Comparison of ENCODE assay signal across 8 cellular contexts in the genomic region with DNA sequence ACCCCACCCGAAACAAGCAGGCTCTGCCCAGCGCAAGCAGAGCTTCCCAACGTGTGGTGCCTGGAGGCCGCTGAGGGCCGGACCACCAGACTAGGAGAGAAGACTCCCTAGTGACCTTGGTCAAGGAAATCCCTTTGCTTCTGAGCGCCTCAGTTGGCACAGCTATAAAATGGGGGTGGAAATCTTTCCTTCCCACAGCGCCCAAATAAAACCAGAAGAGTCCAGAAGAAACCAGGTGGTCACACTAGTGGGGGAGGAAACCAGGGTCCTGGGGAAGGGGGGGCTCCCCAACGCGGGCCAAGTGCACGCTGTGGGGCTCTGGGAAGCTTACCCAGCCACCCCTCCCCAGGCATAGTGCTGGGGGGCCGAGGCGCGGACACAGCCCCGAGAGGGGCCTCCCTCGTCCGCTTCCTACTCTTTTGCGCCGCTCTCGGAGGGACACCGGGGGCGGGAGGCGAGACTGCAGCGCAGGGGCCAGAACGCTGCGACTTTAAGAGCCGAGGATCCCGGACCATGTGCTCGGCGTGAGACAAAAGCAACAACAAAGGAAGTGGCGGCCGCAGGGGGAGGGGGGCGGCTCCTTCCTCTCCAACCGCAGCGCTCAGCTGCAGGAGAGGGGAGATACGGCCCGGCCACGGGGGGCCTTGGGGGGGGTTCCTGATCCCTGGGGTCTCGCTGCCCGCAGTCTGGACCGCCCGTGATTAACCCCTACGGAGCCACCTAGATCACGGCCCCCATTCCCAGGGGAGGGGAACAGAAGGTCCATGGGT. TPM values are rescaled to one million over a fixed set of nuclear protein-coding genes. Genes with fewer than 3 reads are reported as not detected.
DNase-seq lines count a peak whose midpoint lies in the region; ATAC-seq and TF ChIP-seq lines count a peak whose summit lies in the region.

No MANE protein-coding gene starts in this region.

- H3K23me2 ChIP-seq in H9 (ENCODE audit: insufficient read length, low read depth, low read length, poor library complexity, severe bottlenecking), result peaks cover 11% of the 10 kb centered on the region

- peaks cover 38% of the 10 kb centered on the region for H3K79me2 ChIP-seq in H9 (ENCODE audit: insufficient read depth, low read length)

- H3K4me1 ChIP-seq in H9 (ENCODE audit: insufficient read depth, low read length) (peaks cover 11% of the 10 kb centered on the region; the same call in 1 of the 2 replicates), right lobe of liver (peaks cover 0 to 37% (median 25%) of the 10 kb centered on the region in 4 donors)

- H2BK5ac ChIP-seq in H9 (ENCODE audit: insufficient read length, low read length), result peak overlapping the region; percentile 56

- H3K56ac ChIP-seq in H9 (ENCODE audit: insufficient read length, low read depth, low read length), result no peak overlapping the region

- peak overlapping the region; percentile 92 to 99 for H3K4me3 Mint-ChIP-seq in H9

- H2BK15ac ChIP-seq in H9 (ENCODE audit: low read depth, low read length), result no peak overlapping the region

- no peak overlapping the region for H3K23ac ChIP-seq in H9 (ENCODE audit: insufficient read length, low read depth, low read length)

- H2BK12ac ChIP-seq in H9 (ENCODE audit: insufficient read length, low read depth, low read length), result no peak overlapping the region

- TF ChIP-seq CTCF in H9 (conservative IDR thresholded peaks at IDR 0.05), result no peak
- peak in 1 of 56 donors; percentile 1 for TF ChIP-seq CTCF in dorsolateral prefrontal cortex (IDR thresholded peaks at IDR 0.05 in 54 of 56, conservative IDR thresholded peaks at IDR 0.05 in 2 of 56; ENCODE audit: low read depth in 1 of 56, partially characterized antibody in 56 of 56)
- TF ChIP-seq CTCF in right lobe of liver (IDR thresholded peaks at IDR 0.05), result no peak

- H3K27ac Mint-ChIP-seq in H9, result peak overlapping the region; percentile 96 to 99 (median 98)

- H3K36me3 Mint-ChIP-seq in H9 (ENCODE audit: insufficient read depth in 1 of 3, low read depth in 3 of 3), result peaks cover 15 to 38% (median 38%) of the 10 kb centered on the region in 3 experiments

- peak overlapping the region; percentile 57 for H2AK5ac ChIP-seq in H9 (ENCODE audit: insufficient read length, low read length)

- intact Hi-C loops in dorsolateral prefrontal cortex (cut with DNase I) (loop anchor here (2.0 to 10.0 kb wide), 4 partner anchors 88 to 471 kb away; a partner anchor contains a TSS), right lobe of liver (cut with DNase I) (loop anchor here in 1 of 2 donors (10.0 kb wide), 1 partner anchor 92 kb away; a partner anchor contains a TSS)

- H3K14ac ChIP-seq in H9 (ENCODE audit: insufficient read depth, low read length), result peak overlapping the region; percentile 94

- H4K5ac ChIP-seq in H9 (ENCODE audit: insufficient read length, low read depth, low read length), result peak overlapping the region; percentile 89

- peak overlapping the region; percentile 44 for H3K4me2 ChIP-seq in H9 (ENCODE audit: insufficient read depth, insufficient read length, low read length)

- H4K8ac ChIP-seq in H9 (replicated peaks; ENCODE audit: insufficient read length, low read depth, low read length), result no peak overlapping the region

- H3K27me3 ChIP-seq in H9 (ENCODE audit: insufficient read depth, low read length) (no peaks in the 10 kb centered on the region), dorsolateral prefrontal cortex (no peaks in the 10 kb centered on the region), right lobe of liver (no peaks in the 10 kb centered on the region)

- H3K9me3 ChIP-seq in H9 (ENCODE audit: control insufficient read depth, low read depth, low read length) (no peaks in the 10 kb centered on the region), right lobe of liver (no peaks in the 10 kb centered on the region)

- peak overlapping the region; percentile 99 for H4K91ac ChIP-seq in H9 (ENCODE audit: insufficient read length, low read depth, low read length)

- H3K4me3 ChIP-seq in dorsolateral prefrontal cortex (peak overlapping the region; percentile 72 to 100 (median 92)), right lobe of liver (peak overlapping the region; percentile 83 to 93 (median 92))

- peaks cover 3% of the 10 kb centered on the region for H3K79me1 ChIP-seq in H9 (ENCODE audit: insufficient read depth, low read depth, low read length, poor library complexity, severe bottlenecking)

- peaks cover 53 to 57% of the 10 kb centered on the region in 2 experiments for H3K4me1 Mint-ChIP-seq in H9

- no peak for TF ChIP-seq POLR2A in right lobe of liver (IDR thresholded peaks at IDR 0.05)

- peak; percentile 14 to 29 (median 16) for ATAC-seq in right lobe of liver

- H3K27ac ChIP-seq in H9 (ENCODE audit: insufficient read length, low read depth, low read length) (peak overlapping the region; percentile 53), dorsolateral prefrontal cortex (peak overlapping the region; percentile 84 to 100 (median 98)), right lobe of liver (peak overlapping the region; percentile 97 to 98 (median 97))

- H3K9me3 Mint-ChIP-seq in H9, result no peaks in the 10 kb centered on the region

- H3K27me3 Mint-ChIP-seq in H9 (ENCODE audit: low read depth), result peaks cover 1% of the 10 kb centered on the region; the same call in 1 of the 2 replicates

- H3K36me3 ChIP-seq in right lobe of liver, result peaks cover 0 to 8% (median 2%) of the 10 kb centered on the region in 4 donors

- in situ Hi-C loops in Caki2 (cut with HindIII; ENCODE audit: low pct_unique_long_range_greater_than_20kb, low sequenced_read_pairs), result no loop called here

- peak overlapping the region; percentile 97 for H3K9ac ChIP-seq in H9 (ENCODE audit: extremely low read depth, insufficient read length, low read length)

- peak overlapping the region; percentile 98 for H3K18ac ChIP-seq in H9 (ENCODE audit: insufficient read length, low read depth, low read length)

- peak overlapping the region; percentile 73 for H3T11ph ChIP-seq in H9 (ENCODE audit: low read length)

- peak overlapping the region; percentile 93 for H2BK120ac ChIP-seq in H9 (ENCODE audit: low read depth, low read length, poor library complexity, severe bottlenecking)

- H2AFZ ChIP-seq in H9 (ENCODE audit: low read length), result no peak overlapping the region

- H4K20me1 ChIP-seq in H9 (ENCODE audit: control insufficient read depth, insufficient read depth, insufficient read length), result peaks cover 2% of the 10 kb centered on the region

- DNase-seq in Caki2 (ENCODE audit: low read depth) (peak; percentile 78), H9 (peak; percentile 76), NCI-H345 (lab: John Stamatoyannopoulos, UW) (peak; percentile 74), dorsolateral prefrontal cortex (peak; percentile 57 to 88 (median 82)), right lobe of liver (peak; percentile 79 to 87 (median 82)), HPDE6-E6E7 (ENCODE audit: extremely low spot score) (no peak)
- peak; percentile 79 for DNase-seq in activated CD4-positive, alpha-beta T cell treated with anti-CD3 and anti-CD28 coated beads, Interleukin-2, amount 50 U/mL, for 1 hour
- DNase-seq in stimulated activated CD4-positive, alpha-beta T cell treated with anti-CD3 and anti-CD28 coated beads, Interleukin-2, amount 100 ng/mL, for 48 hours, result peak; percentile 62 to 63

- no CpG with 5 or more reads among the region's 43 CpGs for WGBS in H9 (ENCODE audit: extremely low coverage, insufficient read length, low lambda C conversion rate)
- WGBS in right lobe of liver (ENCODE audit: insufficient coverage, low coverage, low lambda C conversion rate, missing lambda C conversion rate), result 4% methylated on average over 7 of the region's 43 CpGs

- no peak overlapping the region for H2BK20ac ChIP-seq in H9 (ENCODE audit: low read depth, low read length, poor library complexity, severe bottlenecking)

- H3K4ac ChIP-seq in H9 (ENCODE audit: low read depth, low read length), result peak overlapping the region; percentile 98

RNA-seq across cellular contexts. Expression of a gene that starts 0.9 kb away (rescaled TPM):
- 2.0 and 18.7 TPM in 2 replicates for total RNA-seq in Caki2 (2014; rRNA removed; shearing (Covaris generic); ENCODE audit: low replicate concordance)
- total RNA-seq in H9 (2021) (172 and 175 TPM in 2 replicates), dorsolateral prefrontal cortex (10 to 100 TPM; 47.3 to 95.7 (median 68.5) TPM), right lobe of liver (10 to 100 TPM in 4 of 6 experiments, 1 to 10 TPM in 2; 5.1 to 16.3 (median 12.7) TPM)

RNA-seq across cellular contexts. Expression of a gene that starts 12.8 kb away (rescaled TPM):
- total RNA-seq in Caki2 (2014; rRNA removed; shearing (Covaris generic); ENCODE audit: low replicate concordance), result 0.23 and 1.2 TPM in 2 replicates
- total RNA-seq in H9 (2021) (0.90 TPM in 2 replicates), dorsolateral prefrontal cortex (1 to 10 TPM in 116 of 120 experiments, under 1 TPM in 4; 0.58 to 7.9 (median 2.4) TPM), right lobe of liver (10 to 100 TPM in 4 of 6 experiments, 1 to 10 TPM in 2; 6.8 to 89.2 (median 41.2) TPM)
